ENCODE assay signal across 8 cellular contexts in genomic region chr16:85055503-85056210, GRCh38. TPM values are rescaled to one million over a fixed set of nuclear protein-coding genes. Genes with fewer than 3 reads are reported as not detected.
DNase-seq lines count a peak whose midpoint lies in the region; ATAC-seq and TF ChIP-seq lines count a peak whose summit lies in the region.

No MANE protein-coding gene starts in this region.

- H3K36me3 Mint-ChIP-seq in CD14-positive monocyte = peaks cover 51 to 71% of the 10 kb centered on the region in 2 donors
- H3K36me3 Mint-ChIP-seq in nephron (ENCODE audit: low read depth) = no peaks in the 10 kb centered on the region
- no peaks in the 10 kb centered on the region for H3K36me3 Mint-ChIP-seq in stimulated activated naive CD8-positive, alpha-beta T cell treated with anti-CD3 and anti-CD28 coated beads, Interleukin-15, Interleukin-2, amounts not matched to agents 100 ng/mL and 50 ng/mL, for 24 hours (ENCODE audit: low read depth)

- peak; percentile 95 for ATAC-seq in GM21528 (IDR thresholded peaks at IDR 0.05; ENCODE audit: low FRiP score, unreplicated experiment)

- TF ChIP-seq POLR2A in erythroblast (IDR thresholded peaks at IDR 0.05; ENCODE audit: low read length) = no peak

- H3K9me3 Mint-ChIP-seq in CD14-positive monocyte (no peaks in the 10 kb centered on the region), nephron (no peaks in the 10 kb centered on the region)
- H3K9me3 Mint-ChIP-seq in stimulated activated naive CD8-positive, alpha-beta T cell treated with anti-CD3 and anti-CD28 coated beads, Interleukin-15, Interleukin-2, amounts not matched to agents 100 ng/mL and 50 ng/mL, for 24 hours = no peaks in the 10 kb centered on the region

- peaks cover 0 to 5% (median 2%) of the 10 kb centered on the region in 3 donors for H3K27me3 Mint-ChIP-seq in CD14-positive monocyte (ENCODE audit: low read depth in 3 of 3)
- H3K27me3 Mint-ChIP-seq in nephron (ENCODE audit: low read depth) = peaks cover 12% of the 10 kb centered on the region
- no peaks in the 10 kb centered on the region for H3K27me3 Mint-ChIP-seq in stimulated activated naive CD8-positive, alpha-beta T cell treated with anti-CD3 and anti-CD28 coated beads, Interleukin-15, Interleukin-2, amounts not matched to agents 100 ng/mL and 50 ng/mL, for 24 hours

- TF ChIP-seq CTCF in CD14-positive monocyte (IDR thresholded peaks at IDR 0.05) (no peak), nephron (IDR thresholded peaks at IDR 0.05; ENCODE audit: unreplicated experiment in 3 of 3) (no peak)

- H3K27ac Mint-ChIP-seq in CD14-positive monocyte (peak overlapping the region; percentile 97 to 100 (median 98)), nephron (peak overlapping the region; percentile 64 to 91 (median 82))
- peak overlapping the region; percentile 96 for H3K27ac Mint-ChIP-seq in stimulated activated naive CD8-positive, alpha-beta T cell treated with anti-CD3 and anti-CD28 coated beads, Interleukin-15, Interleukin-2, amounts not matched to agents 100 ng/mL and 50 ng/mL, for 24 hours

- peaks cover 75% of the 10 kb centered on the region for H3K4me1 Mint-ChIP-seq in CD14-positive monocyte
- H3K4me1 Mint-ChIP-seq in nephron = peaks cover 34% of the 10 kb centered on the region
- peaks cover 46% of the 10 kb centered on the region for H3K4me1 Mint-ChIP-seq in stimulated activated naive CD8-positive, alpha-beta T cell treated with anti-CD3 and anti-CD28 coated beads, Interleukin-15, Interleukin-2, amounts not matched to agents 100 ng/mL and 50 ng/mL, for 24 hours (ENCODE audit: low read depth)

- DNase-seq in CD14-positive monocyte (ENCODE audit: low spot score) (peak; percentile 91), M059J (ENCODE audit: low read depth) (peak; percentile 85), erythroblast (lab: John Stamatoyannopoulos, UW) (peak; percentile 64 to 65), NCI-H2081 treated with DMSO at 0.1 percent for 48 hours (lab: John Stamatoyannopoulos, UW) (no peak)
- peak; percentile 83 for DNase-seq in activated CD8-positive, alpha-beta memory T cell treated with anti-CD3 and anti-CD28 coated beads for 24 hours

- intact Hi-C loops in CD14-positive monocyte (cut with micrococcal nuclease) = loop anchor here in 1 of 2 donors (2.0 kb wide), 1 partner anchor 27 kb away; no protein-coding TSS in a partner anchor

- H3K4me3 Mint-ChIP-seq in CD14-positive monocyte (peak overlapping the region; percentile 75 to 85), nephron (peak overlapping the region; percentile 7 to 64 (median 35))
- H3K4me3 Mint-ChIP-seq in stimulated activated naive CD8-positive, alpha-beta T cell treated with anti-CD3 and anti-CD28 coated beads, Interleukin-15, Interleukin-2, amounts not matched to agents 100 ng/mL and 50 ng/mL, for 24 hours = peak overlapping the region; percentile 74

RNA-seq across cellular contexts. Expression of gene KIAA0513, which starts 28.1 kb away (rescaled TPM):
- 10 to 100 TPM; 21.4 to 32.7 TPM for polyA plus RNA-seq in CD14-positive monocyte
- total RNA-seq in M059J (2014; rRNA removed; shearing (Covaris generic)) = 5.8 and 18.0 TPM in 2 replicates

RNA-seq across cellular contexts. Expression of gene ZDHHC7, which starts 44.3 kb away (rescaled TPM):
- polyA plus RNA-seq in CD14-positive monocyte = 100 to 1,000 TPM in 1 of 2 donors, 10 to 100 TPM in 1; 99.7 to 129 TPM
- total RNA-seq in M059J (2014; rRNA removed; shearing (Covaris generic)) = 57.0 and 78.0 TPM in 2 replicates

RNA-seq across cellular contexts. Expression of gene CIBAR2, which starts 56.6 kb away (rescaled TPM):
- polyA plus RNA-seq in CD14-positive monocyte = not detected
- not detected in 2 replicates for total RNA-seq in M059J (2014; rRNA removed; shearing (Covaris generic))
